ENCODE assay signal across 21 cellular contexts in genomic region chr14:94381149-94382030, GRCh38. TPM values are rescaled to one million over a fixed set of nuclear protein-coding genes. Genes with fewer than 3 reads are reported as not detected.
A peak's percentile ranks its signal among the peaks of the same experiment; 100 is the strongest.
DNase-seq lines count a peak whose midpoint lies in the region; ATAC-seq, FAIRE-seq and TF ChIP-seq lines count a peak whose summit lies in the region.
"Had no signal": no experiment of that assay in that cellular context is flagged by ENCODE, and none has a peak within 500 bp of the region (broad histone marks: within the 10 kb centered on the region; RNA-seq: fewer than 3 reads in every experiment).

No MANE protein-coding gene starts in this region.

- no peak overlapping the region for H4K5ac ChIP-seq in mesendoderm (ENCODE audit: low read length)

- peak; percentile 73 for ATAC-seq in GM23338
- ATAC-seq: CD8-positive, alpha-beta T cell; Panc1; Right ventricle myocardium inferior had no signal

- H3K9ac ChIP-seq in mesendoderm (ENCODE audit: low read length) = no peak overlapping the region

- FAIRE-seq in bronchial epithelial cell (lab: Jason Lieb, UNC) = peak; percentile 7
- FAIRE-seq: D721Med had no signal

- in situ Hi-C loops in G401 (cut with HindIII; ENCODE audit: low sequenced_read_pairs) = no loop called here

- no peaks in the 10 kb centered on the region for H3K36me3 ChIP-seq in GM23338 (ENCODE audit: insufficient read depth)
- no peaks in the 10 kb centered on the region for H3K36me3 ChIP-seq in bronchial epithelial cell (ENCODE audit: control insufficient read depth, insufficient read depth, low read length)
- no peaks in the 10 kb centered on the region for H3K36me3 ChIP-seq in mesendoderm (ENCODE audit: control insufficient read depth, insufficient read depth, low read length)
- H3K36me3 ChIP-seq: BE2C, MG63 had no signal

- no peak overlapping the region for H4K8ac ChIP-seq in mesendoderm (ENCODE audit: low read depth, low read length)

- H3K4me3 ChIP-seq in GM23338 = no peak overlapping the region
- H3K4me3 ChIP-seq in bronchial epithelial cell (ENCODE audit: low read depth, low read length) = no peak overlapping the region
- H3K4me3 ChIP-seq in mesendoderm (ENCODE audit: low read length) = no peak overlapping the region
- H3K4me3 ChIP-seq: MG63 had no signal

- no peak for TF ChIP-seq CTCF in GM23338 (conservative IDR thresholded peaks at IDR 0.05; ENCODE audit: low read depth in 2 of 2)
- TF ChIP-seq CTCF in bronchial epithelial cell (IDR thresholded peaks at IDR 0.05; ENCODE audit: insufficient read depth, low read length, severe bottlenecking) = no peak

- no peaks in the 10 kb centered on the region for H3K79me1 ChIP-seq in mesendoderm (ENCODE audit: low read length)

- H3K56ac ChIP-seq in mesendoderm (ENCODE audit: low read length) = peak overlapping the region; percentile 53

- H3K18ac ChIP-seq in mesendoderm (ENCODE audit: low read length) = no peak overlapping the region

- H2BK5ac ChIP-seq in mesendoderm (ENCODE audit: low read length) = no peak overlapping the region

- no peak overlapping the region for H3K4me3 Mint-ChIP-seq in GM23338
- H3K4me3 Mint-ChIP-seq: CD8-positive, alpha-beta T cell had no signal

- H3K23ac ChIP-seq in mesendoderm (ENCODE audit: low read length) = no peak overlapping the region

- no peak overlapping the region for H3K4ac ChIP-seq in mesendoderm (ENCODE audit: low read depth, low read length)

- no peaks in the 10 kb centered on the region; the same call in 2 of the 3 replicates for H3K9me3 Mint-ChIP-seq in GM23338
- H3K9me3 Mint-ChIP-seq: CD8-positive, alpha-beta T cell had no signal

- H2BK120ac ChIP-seq in mesendoderm (ENCODE audit: low read depth, low read length) = no peak overlapping the region

- H4K20me1 ChIP-seq in GM23338 (replicated peaks; ENCODE audit: insufficient read depth) = no peaks in the 10 kb centered on the region

- H2BK15ac ChIP-seq in mesendoderm (replicated peaks; ENCODE audit: low read depth) = no peak overlapping the region

- no peak overlapping the region for H2AFZ ChIP-seq in GM23338

- peaks cover 6% of the 10 kb centered on the region; the same call in 1 of the 2 replicates for H3K9me2 ChIP-seq in GM23338 (ENCODE audit: insufficient read depth)

- no peak overlapping the region for H3K27ac Mint-ChIP-seq in GM23338
- H3K27ac Mint-ChIP-seq: CD8-positive, alpha-beta T cell had no signal

- H3K36me3 Mint-ChIP-seq in GM23338 (ENCODE audit: low read depth) = no peaks in the 10 kb centered on the region
- H3K36me3 Mint-ChIP-seq: CD8-positive, alpha-beta T cell had no signal

- DNase-seq in G401 (ENCODE audit: low spot score) (peak; percentile 16), GM23338 (ENCODE audit: low spot score) (no peak), bronchial epithelial cell (ENCODE audit: low read depth) (no peak), mesendoderm (no peak), GM03348 (ENCODE audit: low spot score) (no peak), NCI-H2029 treated with DMSO at 0.1 percent for 48 hours (lab: John Stamatoyannopoulos, UW) (no peak)
- no peak for DNase-seq in stimulated activated CD4-positive, alpha-beta T cell treated with anti-CD3 and anti-CD28 coated beads, Interleukin-2, amount 100 ng/mL, for 48 hours
- DNase-seq: BE2C; CD8-positive, alpha-beta T cell; DMS79 treated with DMSO at 0.1 percent for 48 hours; GDM1; HCEC 1CT; MG63; NCI-H1092 treated with DMSO at 0.1 percent for 48 hours; NCI-H187; NCI-H2171; NCI-H446 treated with DMSO at 0.1 percent for 48 hours had no signal

- H3F3A ChIP-seq in GM23338 (replicated peaks; ENCODE audit: low read depth) = no peaks in the 10 kb centered on the region

- no peaks in the 10 kb centered on the region for H3K79me2 ChIP-seq in GM23338 (replicated peaks; ENCODE audit: insufficient read depth)
- H3K79me2 ChIP-seq in mesendoderm (ENCODE audit: control insufficient read depth, insufficient read depth, low read length) = no peaks in the 10 kb centered on the region

- H3K27ac ChIP-seq in GM23338 (ENCODE audit: low read depth) (no peak overlapping the region), mesendoderm (ENCODE audit: low read depth, low read length) (no peak overlapping the region)

- H3K4me1 ChIP-seq in GM23338 (ENCODE audit: insufficient read depth) = peaks cover 7% of the 10 kb centered on the region; the same call in 1 of the 2 replicates
- H3K4me1 ChIP-seq in mesendoderm (ENCODE audit: control insufficient read depth, low read depth, low read length) = no peaks in the 10 kb centered on the region
- H3K4me1 ChIP-seq: BE2C had no signal

- no peak overlapping the region for H3K4me2 ChIP-seq in GM23338
- no peak overlapping the region for H3K4me2 ChIP-seq in mesendoderm (ENCODE audit: low read length)

- H3K27me3 Mint-ChIP-seq in GM23338 (ENCODE audit: insufficient read depth, low read depth, poor library complexity) = peaks cover 6% of the 10 kb centered on the region

- H3K27me3 ChIP-seq in GM23338 (ENCODE audit: insufficient read depth) (no peaks in the 10 kb centered on the region), bronchial epithelial cell (ENCODE audit: control insufficient read depth, insufficient read depth, low read length) (no peaks in the 10 kb centered on the region), mesendoderm (ENCODE audit: insufficient read depth, low read length, poor library complexity) (no peaks in the 10 kb centered on the region)
- H3K27me3 ChIP-seq: MG63 had no signal

- peaks cover 12% of the 10 kb centered on the region for H3K4me1 Mint-ChIP-seq in GM23338

- H2AK5ac ChIP-seq in mesendoderm (ENCODE audit: low read length) = no peak overlapping the region

- no CpG with 5 or more reads among the region's 7 CpGs for WGBS in mesendoderm (ENCODE audit: extremely low coverage, insufficient coverage, low lambda C conversion rate)

TF ChIP-seq in GM23338, 12 proteins besides CTCF, POLR2A, EP300 and RAD21:
- TF ChIP-seq ZNF331 (CRISPR knock-in tag; IDR thresholded peaks at IDR 0.05; ENCODE audit: low read depth) (no peak), EZH2 (IDR thresholded peaks at IDR 0.05; ENCODE audit: low read depth, unreplicated experiment) (no peak), EZH2phosphoT487 (IDR thresholded peaks at IDR 0.05; ENCODE audit: unreplicated experiment) (no peak), JUNB (IDR thresholded peaks at IDR 0.05; ENCODE audit: unreplicated experiment) (no peak)

RNA-seq across cellular contexts. Expression of gene SERPINA1, which starts 7.0 kb away (rescaled TPM):
- not detected in 2 replicates for total RNA-seq in G401 (2014; rRNA removed; shearing (Covaris generic))
- total RNA-seq in GM23338 (2014; rRNA removed; shearing (Covaris generic)) = not detected in 2 replicates
- polyA plus RNA-seq in GM23338 (2016; fragmentation: Nextera tagmentation; extraction: Ambion mirVana) = not detected in 2 replicates
- total RNA-seq in bronchial epithelial cell = 0.26 and 0.51 TPM in 2 replicates
- polyA plus RNA-seq in mesendoderm (2013, experiment 1 of 2) = not detected
- polyA plus RNA-seq in mesendoderm (2013, experiment 2 of 2) = 0.03 TPM

RNA-seq across cellular contexts. Expression of gene SERPINA2, which starts 14.9 kb away (rescaled TPM):
- total RNA-seq in G401 (2014; rRNA removed; shearing (Covaris generic)) = not detected in 2 replicates
- not detected in 2 replicates for total RNA-seq in GM23338 (2014; rRNA removed; shearing (Covaris generic))
- polyA plus RNA-seq in GM23338 (2016; fragmentation: Nextera tagmentation; extraction: Ambion mirVana) = not detected in 2 replicates
- not detected in 2 replicates for total RNA-seq in bronchial epithelial cell
- polyA plus RNA-seq in mesendoderm (2013, experiment 1 of 2) = not detected
- polyA plus RNA-seq in mesendoderm (2013, experiment 2 of 2) = not detected
- total RNA-seq: CD8-positive, alpha-beta T cell; Right ventricle myocardium inferior had no signal
- polyA plus RNA-seq: AG04450 had no signal

RNA-seq across cellular contexts. Expression of gene SERPINA6, which starts 58.3 kb away (rescaled TPM):
- total RNA-seq in G401 (2014; rRNA removed; shearing (Covaris generic)) = not detected in 2 replicates
- not detected in 2 replicates for total RNA-seq in GM23338 (2014; rRNA removed; shearing (Covaris generic))
- not detected in 2 replicates for polyA plus RNA-seq in GM23338 (2016; fragmentation: Nextera tagmentation; extraction: Ambion mirVana)
- not detected in 2 replicates for total RNA-seq in bronchial epithelial cell
- not detected for polyA plus RNA-seq in mesendoderm (2013, experiment 1 of 2)
- not detected for polyA plus RNA-seq in mesendoderm (2013, experiment 2 of 2)
- total RNA-seq: CD8-positive, alpha-beta T cell; Right ventricle myocardium inferior had no signal
- polyA plus RNA-seq: AG04450 had no signal
